In the genomic region with DNA sequence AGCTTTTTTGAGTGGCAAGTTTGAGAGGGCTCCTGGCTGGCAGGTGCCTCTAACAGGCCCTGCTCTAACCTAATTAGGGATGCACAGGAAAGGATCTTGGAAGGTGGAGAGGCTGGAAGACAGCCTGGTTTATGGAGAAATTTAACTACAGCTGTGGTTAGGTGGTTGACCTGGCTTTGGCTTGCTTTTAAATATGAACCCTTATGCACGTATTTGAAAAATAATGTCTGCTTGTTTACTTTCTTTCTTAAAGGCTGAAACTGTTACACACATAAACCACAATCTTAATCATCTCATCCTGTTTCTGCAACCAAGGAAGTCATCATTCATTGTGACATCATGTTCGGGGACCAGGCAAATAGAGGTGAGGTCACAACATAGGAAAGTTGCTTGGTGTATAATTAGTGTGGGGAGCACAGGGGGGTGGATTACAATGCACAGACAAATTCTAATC, we compare ENCODE assay signal across 8 cellular contexts. TPM values are rescaled to one million over a fixed set of nuclear protein-coding genes. Genes with fewer than 3 reads are reported as not detected.
DNase-seq lines count a peak whose midpoint lies in the region; FAIRE-seq and TF ChIP-seq lines count a peak whose summit lies in the region.

No MANE protein-coding gene starts in this region.

- no peak for FAIRE-seq in D721Med (lab: Jason Lieb, UNC)

- WGBS in prostate gland, result 14% methylated on average over 2 of the region's 2 CpGs

- H3K36me3 ChIP-seq in HEK293 (ENCODE audit: control insufficient read depth in 2 of 2, insufficient read depth in 1 of 2, low read length in 2 of 2), result peaks cover 51 to 88% of the 10 kb centered on the region in 2 experiments
- H3K36me3 ChIP-seq in colonic mucosa, result peaks cover 5% of the 10 kb centered on the region
- peaks cover 0 to 3% of the 10 kb centered on the region in 2 donors for H3K36me3 ChIP-seq in prostate gland
- H3K36me3 ChIP-seq in MG63, result peaks cover 75% of the 10 kb centered on the region

- POLR2A ChIA-PET in HEK293 (lab: Yijun Ruan, JAX), result no interaction called here

- TF ChIP-seq CTCF in AG09309 (IDR thresholded peaks at IDR 0.05; ENCODE audit: control insufficient read depth, insufficient read depth, low read depth, low read length, missing control alignments) (no peak), HEK293 (tag by site-specific recombination; IDR thresholded peaks at IDR 0.05) (no peak), colonic mucosa (IDR thresholded peaks at IDR 0.05) (no peak), prostate gland (IDR thresholded peaks at IDR 0.05) (no peak), D721Med (IDR thresholded peaks at IDR 0.05; ENCODE audit: insufficient read depth, missing control alignments) (no peak)

- no peaks in the 10 kb centered on the region for H3K27me3 ChIP-seq in colonic mucosa
- H3K27me3 ChIP-seq in prostate gland (replicated peaks; ENCODE audit: insufficient read depth), result no peaks in the 10 kb centered on the region
- no peaks in the 10 kb centered on the region for H3K27me3 ChIP-seq in MG63

- H3K9me3 ChIP-seq in HEK293 (ENCODE audit: control insufficient read depth, insufficient read depth, low read depth, low read length), result no peaks in the 10 kb centered on the region
- no peaks in the 10 kb centered on the region for H3K9me3 ChIP-seq in colonic mucosa
- no peaks in the 10 kb centered on the region for H3K9me3 ChIP-seq in prostate gland
- H3K9me3 ChIP-seq in MG63, result peaks cover 7% of the 10 kb centered on the region

- intact Hi-C loops in colonic mucosa (cut with DNase I), result no loop called here
- intact Hi-C loops in prostate gland (cut with DNase I), result no loop called here

- H3K4me3 ChIP-seq in AG09309 (ENCODE audit: control insufficient read depth, low read depth, low read length) (no peak overlapping the region), HEK293 (ENCODE audit: low read depth, low read length) (no peak overlapping the region), colonic mucosa (no peak overlapping the region), prostate gland (no peak overlapping the region), MG63 (no peak overlapping the region)

- CTCF ChIA-PET in HEK293 (lab: Yijun Ruan, JAX), result interaction anchor here (0.6 to 1.9 kb wide), 8 partner anchors 9 to 174 kb away, joined by 3 to 8 read pairs (median 4); partner anchors contain the start of gene DHRS13

- H3K4me1 ChIP-seq in HEK293 (ENCODE audit: control insufficient read depth, insufficient read depth, low read length), result no peaks in the 10 kb centered on the region; the same call in 1 of the 2 replicates
- H3K4me1 ChIP-seq in colonic mucosa, result no peaks in the 10 kb centered on the region
- no peaks in the 10 kb centered on the region for H3K4me1 ChIP-seq in prostate gland (replicated peaks)

- H3K27ac ChIP-seq in HEK293 (ENCODE audit: extremely low read depth, low read depth, low read length), result no peak overlapping the region
- H3K27ac ChIP-seq in colonic mucosa, result peak overlapping the region; percentile 54
- H3K27ac ChIP-seq in prostate gland, result peak overlapping the region; percentile 13 to 29

- TF ChIP-seq POLR2A in prostate gland (IDR thresholded peaks at IDR 0.05), result no peak

- peak; percentile 71 for DNase-seq in AG09309 (ENCODE audit: low read depth)
- peak in 3 of 5 experiments; percentile 39 to 95 (median 87) for DNase-seq in T-helper 2 cell
- DNase-seq in colonic mucosa, result no peak
- DNase-seq in prostate gland (ENCODE audit: low spot score), result no peak
- DNase-seq in middle frontal gyrus (ENCODE audit: extremely low spot score, low spot score), result no peak
- DNase-seq in D721Med (ENCODE audit: insufficient read length, low spot score), result no peak
- DNase-seq in MG63, result no peak

- H3K9ac ChIP-seq in colonic mucosa (ENCODE audit: low read depth in 2 of 2, low read length in 2 of 2), result no peak overlapping the region

TF ChIP-seq in HEK293, 187 proteins besides CTCF, POLR2A, EP300 and RAD21 (continues in another document):
- TF ChIP-seq, protein P1, sequence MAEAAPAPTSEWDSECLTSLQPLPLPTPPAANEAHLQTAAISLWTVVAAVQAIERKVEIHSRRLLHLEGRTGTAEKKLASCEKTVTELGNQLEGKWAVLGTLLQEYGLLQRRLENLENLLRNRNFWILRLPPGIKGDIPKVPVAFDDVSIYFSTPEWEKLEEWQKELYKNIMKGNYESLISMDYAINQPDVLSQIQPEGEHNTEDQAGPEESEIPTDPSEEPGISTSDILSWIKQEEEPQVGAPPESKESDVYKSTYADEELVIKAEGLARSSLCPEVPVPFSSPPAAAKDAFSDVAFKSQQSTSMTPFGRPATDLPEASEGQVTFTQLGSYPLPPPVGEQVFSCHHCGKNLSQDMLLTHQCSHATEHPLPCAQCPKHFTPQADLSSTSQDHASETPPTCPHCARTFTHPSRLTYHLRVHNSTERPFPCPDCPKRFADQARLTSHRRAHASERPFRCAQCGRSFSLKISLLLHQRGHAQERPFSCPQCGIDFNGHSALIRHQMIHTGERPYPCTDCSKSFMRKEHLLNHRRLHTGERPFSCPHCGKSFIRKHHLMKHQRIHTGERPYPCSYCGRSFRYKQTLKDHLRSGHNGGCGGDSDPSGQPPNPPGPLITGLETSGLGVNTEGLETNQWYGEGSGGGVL (tag by site-specific recombination; IDR thresholded peaks at IDR 0.05), result 0 out of 2 replicates have a peak, but pooled peaks have one; percentile 34
- TF ChIP-seq ZNF394 (tag by site-specific recombination; IDR thresholded peaks at IDR 0.05; ENCODE audit: borderline replicate concordance) (peak; percentile 53; the same call in 1 of the 2 replicates), ZNF10 (tag by site-specific recombination; IDR thresholded peaks at IDR 0.05) (no peak), ZNF629 (tag by site-specific recombination; IDR thresholded peaks at IDR 0.05) (peak; percentile 96), ZNF366 (tag by site-specific recombination; conservative IDR thresholded peaks at IDR 0.05) (peak; percentile 86), ZNF692 (tag by site-specific recombination; IDR thresholded peaks at IDR 0.05) (0 out of 2 replicates have a peak, but pooled peaks have one; percentile 24), ZNF211 (tag by site-specific recombination; IDR thresholded peaks at IDR 0.05; ENCODE audit: low read depth) (no peak), SP2 (tag by site-specific recombination; IDR thresholded peaks at IDR 0.05) (peak; percentile 13; the same call in 1 of the 2 replicates), ZNF830 (tag by site-specific recombination; IDR thresholded peaks at IDR 0.05; ENCODE audit: low read depth) (no peak), ZNF335 (tag by site-specific recombination; conservative IDR thresholded peaks at IDR 0.05) (peak; percentile 19; the same call in 1 of the 2 replicates)
- TF ChIP-seq, protein P2, sequence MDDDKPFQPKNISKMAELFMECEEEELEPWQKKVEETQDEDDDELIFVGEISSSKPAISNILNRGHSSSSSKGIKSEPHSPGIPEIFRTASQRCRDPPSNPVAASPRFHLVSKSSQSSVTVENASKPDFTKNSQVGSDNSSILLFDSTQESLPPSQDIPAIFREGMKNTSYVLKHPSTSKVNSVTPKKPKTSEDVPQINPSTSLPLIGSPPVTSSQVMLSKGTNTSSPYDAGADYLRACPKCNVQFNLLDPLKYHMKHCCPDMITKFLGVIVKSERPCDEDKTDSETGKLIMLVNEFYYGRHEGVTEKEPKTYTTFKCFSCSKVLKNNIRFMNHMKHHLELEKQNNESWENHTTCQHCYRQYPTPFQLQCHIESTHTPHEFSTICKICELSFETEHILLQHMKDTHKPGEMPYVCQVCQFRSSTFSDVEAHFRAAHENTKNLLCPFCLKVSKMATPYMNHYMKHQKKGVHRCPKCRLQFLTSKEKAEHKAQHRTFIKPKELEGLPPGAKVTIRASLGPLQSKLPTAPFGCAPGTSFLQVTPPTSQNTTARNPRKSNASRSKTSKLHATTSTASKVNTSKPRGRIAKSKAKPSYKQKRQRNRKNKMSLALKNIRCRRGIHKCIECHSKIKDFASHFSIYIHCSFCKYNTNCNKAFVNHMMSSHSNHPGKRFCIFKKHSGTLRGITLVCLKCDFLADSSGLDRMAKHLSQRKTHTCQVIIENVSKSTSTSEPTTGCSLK (tag by site-specific recombination; IDR thresholded peaks at IDR 0.05), result no peak
- TF ChIP-seq, protein P3, sequence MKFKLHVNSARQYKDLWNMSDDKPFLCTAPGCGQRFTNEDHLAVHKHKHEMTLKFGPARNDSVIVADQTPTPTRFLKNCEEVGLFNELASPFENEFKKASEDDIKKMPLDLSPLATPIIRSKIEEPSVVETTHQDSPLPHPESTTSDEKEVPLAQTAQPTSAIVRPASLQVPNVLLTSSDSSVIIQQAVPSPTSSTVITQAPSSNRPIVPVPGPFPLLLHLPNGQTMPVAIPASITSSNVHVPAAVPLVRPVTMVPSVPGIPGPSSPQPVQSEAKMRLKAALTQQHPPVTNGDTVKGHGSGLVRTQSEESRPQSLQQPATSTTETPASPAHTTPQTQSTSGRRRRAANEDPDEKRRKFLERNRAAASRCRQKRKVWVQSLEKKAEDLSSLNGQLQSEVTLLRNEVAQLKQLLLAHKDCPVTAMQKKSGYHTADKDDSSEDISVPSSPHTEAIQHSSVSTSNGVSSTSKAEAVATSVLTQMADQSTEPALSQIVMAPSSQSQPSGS (tag by site-specific recombination; IDR thresholded peaks at IDR 0.05; ENCODE audit: low read depth), result peak; percentile 87

RNA-seq across cellular contexts. Expression of gene DHRS13, which starts 23.1 kb away (rescaled TPM):
- 10 to 100 TPM in 1 of 2 donors, 1 to 10 TPM in 1; 8.7 to 22.8 TPM for total RNA-seq in colonic mucosa
- 10 to 100 TPM; 36.8 to 61.3 TPM for total RNA-seq in prostate gland
- total RNA-seq in MG63 (2014; rRNA removed; shearing (Covaris generic); ENCODE audit: low replicate concordance), result 10.3 and 12.0 TPM in 2 replicates

RNA-seq across cellular contexts. Expression of gene PHF12, which starts 25.4 kb away (rescaled TPM):
- total RNA-seq in colonic mucosa, result 10 to 100 TPM; 37.7 to 42.2 TPM
- 100 to 1,000 TPM in 1 of 2 donors, 10 to 100 TPM in 1; 74.9 to 112 TPM for total RNA-seq in prostate gland
- 4.8 and 8.4 TPM in 2 replicates for total RNA-seq in MG63 (2014; rRNA removed; shearing (Covaris generic); ENCODE audit: low replicate concordance)

RNA-seq across cellular contexts. Expression of gene FLOT2, which starts 28.4 kb away (rescaled TPM):
- total RNA-seq in colonic mucosa, result 100 to 1,000 TPM in 1 of 2 donors, 10 to 100 TPM in 1; 92.1 to 125 TPM
- 100 to 1,000 TPM in 1 of 2 donors, 10 to 100 TPM in 1; 82.9 to 121 TPM for total RNA-seq in prostate gland
- 72.9 and 85.2 TPM in 2 replicates for total RNA-seq in MG63 (2014; rRNA removed; shearing (Covaris generic); ENCODE audit: low replicate concordance)

Comparison
In these comparisons a context has a peak if more than half of its experiments do, and no peak if none do; other contexts are left out.
1. DNase-seq: peak in AG09309 (single experiment) and T-helper 2 cell (3 of 5); none in colonic mucosa (single experiment), prostate gland (single experiment), middle frontal gyrus (single experiment), D721Med (single experiment) and MG63 (single experiment).